Comparison of ENCODE assay signal across 1 cellular context in genomic region chr10:32963102-32963501, GRCh38.
TF ChIP-seq lines count a peak whose summit lies in the region.

No MANE protein-coding gene starts in this region.

TF ChIP-seq in SK-N-SH treated with all-trans-retinoic acid at 6 μM for 48 hours, 23 proteins besides CTCF, POLR2A, EP300 and RAD21 (continued from another document):
- TF ChIP-seq TSHZ2 (CRISPR knock-in tag; IDR thresholded peaks at IDR 0.05) = no peak
- no peak for TF ChIP-seq PPARA (CRISPR knock-in tag; IDR thresholded peaks at IDR 0.05; ENCODE audit: borderline replicate concordance)
- TF ChIP-seq OSR1 (CRISPR knock-in tag; IDR thresholded peaks at IDR 0.05) = no peak
- no peak for TF ChIP-seq SNAI2 (CRISPR knock-in tag; IDR thresholded peaks at IDR 0.05)
